ENCODE assay signal across 12 cellular contexts in the genomic region with DNA sequence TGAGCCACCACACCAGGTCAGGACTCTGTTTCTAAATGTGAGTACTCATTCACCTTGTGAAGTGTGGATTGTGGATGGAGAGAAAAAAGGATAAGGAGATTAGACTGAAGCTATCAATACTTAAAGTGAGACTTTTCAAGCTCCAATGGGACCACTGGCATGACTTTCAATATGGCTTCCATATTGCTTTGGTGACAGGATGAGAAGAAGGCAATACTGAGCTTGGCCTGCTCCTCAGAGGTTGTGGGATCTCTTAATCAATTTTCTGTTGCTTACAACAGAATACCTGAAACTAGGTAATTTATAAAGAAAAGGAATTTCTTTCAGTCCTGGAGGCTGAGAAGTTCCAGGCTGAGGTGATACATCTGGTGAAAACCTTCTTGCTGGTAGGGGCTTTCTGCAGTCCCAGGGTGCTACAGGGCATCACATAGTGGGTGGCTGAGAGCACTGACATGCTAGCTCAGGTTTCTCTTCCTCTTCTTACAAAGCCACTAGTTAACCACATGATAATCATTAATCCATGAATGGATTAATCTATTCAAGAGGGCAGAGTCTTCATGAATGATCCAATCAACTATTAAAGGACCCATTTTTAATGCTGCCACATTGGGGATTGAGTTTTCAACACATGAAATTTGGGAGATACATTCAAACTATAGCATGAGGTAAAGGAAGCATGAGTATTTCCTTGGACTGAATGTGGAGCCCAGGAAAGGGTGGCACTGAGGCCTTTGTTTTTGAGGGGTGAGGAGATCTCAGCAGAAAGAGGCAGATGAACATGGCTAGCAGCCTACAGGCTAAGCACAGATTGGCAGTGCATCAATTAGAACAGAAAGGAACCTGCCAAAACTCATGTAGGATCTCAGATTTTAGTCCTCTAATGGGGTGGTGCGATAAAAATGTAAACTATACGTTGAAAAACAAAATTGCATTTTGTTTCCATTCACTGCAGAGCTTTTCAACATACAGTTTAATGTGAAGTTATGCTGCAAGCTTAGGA.
DNase-seq lines count a peak whose midpoint lies in the region; ATAC-seq and TF ChIP-seq lines count a peak whose summit lies in the region.
"Had no signal": no experiment of that assay in that cellular context is flagged by ENCODE, and none has a peak within 500 bp of the region (broad histone marks: within the 10 kb centered on the region; RNA-seq: fewer than 3 reads in every experiment).

No MANE protein-coding gene starts in this region.

- no peak overlapping the region for H3K27ac Mint-ChIP-seq in activated T-helper 2 cell treated with anti-CD3 and anti-CD28 coated beads, Interferon-gamma antibody, Interleukin-2, Interleukin-4, amounts not matched to agents 10 μg/mL and 5 μg/mL and 100 μg/mL, durations not matched to agents 14 hours and 24 hours and 36 hours

- WGBS in adrenal gland, 4 donors, result 91 to 100% (median 95%) methylated on average over 2 of the region's 2 CpGs

- intact Hi-C loops in activated T-helper 2 cell treated with anti-CD3 and anti-CD28 coated beads, Interferon-gamma antibody, Interleukin-2, Interleukin-4, amounts not matched to agents 10 μg/mL and 5 μg/mL and 100 μg/mL, durations not matched to agents 14 hours and 24 hours and 36 hours (cut with micrococcal nuclease), result no loop called here
- intact Hi-C loops in adrenal gland (cut with DNase I), result no loop called here

- ATAC-seq in GM18498 (IDR thresholded peaks at IDR 0.05; ENCODE audit: unreplicated experiment) (peak; percentile 100), GM19455 (IDR thresholded peaks at IDR 0.05; ENCODE audit: unreplicated experiment) (peak; percentile 85), HG02870 (IDR thresholded peaks at IDR 0.05; ENCODE audit: unreplicated experiment) (peak; percentile 95), HG03469 (IDR thresholded peaks at IDR 0.05; ENCODE audit: unreplicated experiment) (peak; percentile 99)
- no peak for ATAC-seq in activated T-cell treated with anti-CD3 and anti-CD28 coated beads, Interleukin-2, amount 50 U/mL, for 4 hours

- no peaks in the 10 kb centered on the region for H3K36me3 ChIP-seq in adrenal gland (replicated peaks in 1 of 2)
- H3K36me3 ChIP-seq: esophagus squamous epithelium had no signal

- H3K9me3 ChIP-seq in adrenal gland (replicated peaks in 1 of 3), result no peaks in the 10 kb centered on the region
- H3K9me3 ChIP-seq: esophagus squamous epithelium had no signal

- H3K36me3 Mint-ChIP-seq in activated T-helper 2 cell treated with anti-CD3 and anti-CD28 coated beads, Interferon-gamma antibody, Interleukin-2, Interleukin-4, amounts not matched to agents 10 μg/mL and 5 μg/mL and 100 μg/mL, durations not matched to agents 14 hours and 24 hours and 36 hours (ENCODE audit: low read depth), result no peaks in the 10 kb centered on the region
- peaks cover 1% of the 10 kb centered on the region for H3K36me3 Mint-ChIP-seq in activated T-cell treated with anti-CD3 and anti-CD28 coated beads, Interleukin-2, amount 50 U/mL, for 4 hours (ENCODE audit: insufficient read depth)

- no peaks in the 10 kb centered on the region for H3K27me3 Mint-ChIP-seq in activated T-helper 2 cell treated with anti-CD3 and anti-CD28 coated beads, Interferon-gamma antibody, Interleukin-2, Interleukin-4, amounts not matched to agents 10 μg/mL and 5 μg/mL and 100 μg/mL, durations not matched to agents 14 hours and 24 hours and 36 hours (ENCODE audit: low read depth)
- no peaks in the 10 kb centered on the region for H3K27me3 Mint-ChIP-seq in activated T-cell treated with anti-CD3 and anti-CD28 coated beads, Interleukin-2, amount 50 U/mL, for 4 hours (ENCODE audit: low read depth)

- H3K27ac ChIP-seq in adrenal gland, result no peak overlapping the region
- H3K27ac ChIP-seq: esophagus squamous epithelium, VCaP had no signal

- H3K4me3 Mint-ChIP-seq in activated T-helper 2 cell treated with anti-CD3 and anti-CD28 coated beads, Interferon-gamma antibody, Interleukin-2, Interleukin-4, amounts not matched to agents 10 μg/mL and 5 μg/mL and 100 μg/mL, durations not matched to agents 14 hours and 24 hours and 36 hours (ENCODE audit: low read depth), result no peak overlapping the region
- H3K4me3 Mint-ChIP-seq in activated T-cell treated with anti-CD3 and anti-CD28 coated beads, Interleukin-2, amount 50 U/mL, for 4 hours, result no peak overlapping the region

- no peaks in the 10 kb centered on the region for H3K4me1 Mint-ChIP-seq in activated T-helper 2 cell treated with anti-CD3 and anti-CD28 coated beads, Interferon-gamma antibody, Interleukin-2, Interleukin-4, amounts not matched to agents 10 μg/mL and 5 μg/mL and 100 μg/mL, durations not matched to agents 14 hours and 24 hours and 36 hours (ENCODE audit: low read depth)
- H3K4me1 Mint-ChIP-seq in activated T-cell treated with anti-CD3 and anti-CD28 coated beads, Interleukin-2, amount 50 U/mL, for 4 hours (ENCODE audit: low read depth), result no peaks in the 10 kb centered on the region

- H3K4me1 ChIP-seq in adrenal gland (replicated peaks in 1 of 2), result no peaks in the 10 kb centered on the region
- H3K4me1 ChIP-seq: esophagus squamous epithelium had no signal

- TF ChIP-seq POLR2A in adrenal gland (IDR thresholded peaks at IDR 0.05), result no peak

- no peak for DNase-seq in activated T-helper 2 cell treated with anti-CD3 and anti-CD28 coated beads, Interferon-gamma antibody, Interleukin-2, Interleukin-4, amounts not matched to agents 10 μg/mL and 5 μg/mL and 100 μg/mL, durations not matched to agents 14 hours and 24 hours and 36 hours (ENCODE audit: low spot score)
- DNase-seq in superior temporal gyrus (ENCODE audit: extremely low spot score) (no peak), adrenal gland (no peak)
- no peak for DNase-seq in activated T-cell treated with anti-CD3 and anti-CD28 coated beads, Interleukin-2, amount 50 U/mL, for 4 hours
- DNase-seq: activated effector memory CD4-positive, alpha-beta T cell treated with Interleukin-2 at 50 U/mL for 16 hours; esophagus squamous epithelium had no signal

- no peak overlapping the region for H3K4me3 ChIP-seq in adrenal gland
- H3K4me3 ChIP-seq: esophagus squamous epithelium, smooth muscle cell had no signal

- H3K9me3 Mint-ChIP-seq in activated T-helper 2 cell treated with anti-CD3 and anti-CD28 coated beads, Interferon-gamma antibody, Interleukin-2, Interleukin-4, amounts not matched to agents 10 μg/mL and 5 μg/mL and 100 μg/mL, durations not matched to agents 14 hours and 24 hours and 36 hours, result no peaks in the 10 kb centered on the region
- no peaks in the 10 kb centered on the region for H3K9me3 Mint-ChIP-seq in activated T-cell treated with anti-CD3 and anti-CD28 coated beads, Interleukin-2, amount 50 U/mL, for 4 hours

- no peaks in the 10 kb centered on the region for H3K27me3 ChIP-seq in adrenal gland
- H3K27me3 ChIP-seq: esophagus squamous epithelium had no signal

- no peak for TF ChIP-seq CTCF in adrenal gland (IDR thresholded peaks at IDR 0.05)

Comparison
In these comparisons a context has a peak if more than half of its experiments do, and no peak if none do; other contexts are left out.
1. ATAC-seq: peak in GM18498 (single experiment), GM19455 (single experiment), HG02870 (single experiment) and HG03469 (single experiment); none in activated T-cell treated with anti-CD3 and anti-CD28 coated beads, Interleukin-2, amount 50 U/mL, for 4 hours (0 of 2).